10 cellular contexts compared by ENCODE assay signal in genomic region chr3:127538569-127538968, GRCh38.
"Had no signal": no experiment of that assay in that cellular context is flagged by ENCODE, and none has a peak within 500 bp of the region (broad histone marks: within the 10 kb centered on the region; RNA-seq: fewer than 3 reads in every experiment).

No MANE protein-coding gene starts in this region.

- DNase-seq: activated CD4-positive, alpha-beta T cell treated with anti-CD3 and anti-CD28 coated beads, Interleukin-2, amount 50 U/mL, for 4 hours; activated T-cell treated with anti-CD3 and anti-CD28 coated beads, Interleukin-2, amount 50 U/mL, for 72 hours; immature natural killer cell; kidney glomerular epithelial cell; occipital lobe; stimulated activated CD4-positive, alpha-beta T cell treated with anti-CD3 and anti-CD28 coated beads, Interleukin-12 subunit alpha, Interleukin-12 subunit beta, amount 100 ng/mL, for 4 hours; stimulated activated CD4-positive, alpha-beta T cell treated with anti-CD3 and anti-CD28 coated beads, Interleukin-1b, Interleukin-23, amount 100 ng/mL, for 48 hours; stimulated activated CD8-positive, alpha-beta memory T cell treated with anti-CD3 and anti-CD28 coated beads, Interleukin-4, amount 100 ng/mL, for 48 hours; stimulated activated naive CD4-positive, alpha-beta T cell; T-helper 17 cell had no signal

- ATAC-seq: activated T-cell treated with anti-CD3 and anti-CD28 coated beads, Interleukin-2, amount 50 U/mL, for 72 hours; T-helper 17 cell had no signal
